In genomic region chr11:78079232-78080083, GRCh38 we compare ENCODE assay signal across 8 cellular contexts. TPM values are rescaled to one million over a fixed set of nuclear protein-coding genes. Genes with fewer than 3 reads are reported as not detected.
DNase-seq lines count a peak whose midpoint lies in the region; ATAC-seq and TF ChIP-seq lines count a peak whose summit lies in the region.

Gene NDUFC2, minus strand, starts transcription at chr11:78079862. Its CDS starts 118 bp downstream, at chr11:78079744.

- TF ChIP-seq POLR2A in esophagus squamous epithelium (IDR thresholded peaks at IDR 0.05), result peak in 2 of 4 donors; percentile 60 to 68

- H3K27me3 Mint-ChIP-seq in activated T-cell treated with anti-CD3 and anti-CD28 coated beads, Interleukin-2, amount 50 U/mL, for 72 hours (ENCODE audit: low read depth), result no peaks in the 10 kb centered on the region

- peaks cover 56% of the 10 kb centered on the region for H3K4me1 Mint-ChIP-seq in activated T-cell treated with anti-CD3 and anti-CD28 coated beads, Interleukin-2, amount 50 U/mL, for 72 hours (ENCODE audit: low read depth)

- H3K4me3 ChIP-seq in esophagus squamous epithelium (peak within 1 kb of the TSS; percentile 91 to 95 (median 94)), muscle layer of duodenum (ENCODE audit: low read depth in 1 of 2, low read length in 2 of 2) (peak within 1 kb of the TSS; percentile 97 to 100)

- H3K27me3 ChIP-seq in esophagus squamous epithelium, result no peaks in the 10 kb centered on the region
- H3K27me3 ChIP-seq in muscle layer of duodenum (ENCODE audit: low read depth, low read length), result no peaks in the 10 kb centered on the region

- DNase-seq in D341Med (ENCODE audit: low spot score) (peak; percentile 86), HuH-7 (ENCODE audit: low spot score) (peak; percentile 62), esophagus squamous epithelium (lab: John Stamatoyannopoulos, UW) (no peak)
- peak; percentile 73 to 81 for DNase-seq in activated T-cell treated with anti-CD3 and anti-CD28 coated beads, Interleukin-2, amount 50 U/mL, for 72 hours
- peak; percentile 45 for DNase-seq in stimulated activated CD8-positive, alpha-beta memory T cell treated with anti-CD3 and anti-CD28 coated beads, Interleukin-7, amount 100 ng/mL, for 24 hours (ENCODE audit: low read depth)

- no peaks in the 10 kb centered on the region for H3K9me3 ChIP-seq in esophagus squamous epithelium
- no peaks in the 10 kb centered on the region for H3K9me3 ChIP-seq in muscle layer of duodenum (ENCODE audit: control insufficient read depth in 1 of 2, low read length in 2 of 2)

- intact Hi-C loops in esophagus squamous epithelium (cut with DNase I), result no loop called here

- peaks cover 4 to 10% of the 10 kb centered on the region in 2 donors for H3K36me3 Mint-ChIP-seq in activated T-cell treated with anti-CD3 and anti-CD28 coated beads, Interleukin-2, amount 50 U/mL, for 72 hours (ENCODE audit: insufficient read depth in 2 of 2)

- H3K4me3 Mint-ChIP-seq in activated T-cell treated with anti-CD3 and anti-CD28 coated beads, Interleukin-2, amount 50 U/mL, for 72 hours, result peak within 1 kb of the TSS; percentile 89 to 91

- no peaks in the 10 kb centered on the region for H3K9me3 Mint-ChIP-seq in activated T-cell treated with anti-CD3 and anti-CD28 coated beads, Interleukin-2, amount 50 U/mL, for 72 hours

- peak within 1 kb of the TSS; percentile 78 for H3K27ac Mint-ChIP-seq in activated T-cell treated with anti-CD3 and anti-CD28 coated beads, Interleukin-2, amount 50 U/mL, for 72 hours

- H3K36me3 ChIP-seq in esophagus squamous epithelium (peaks cover 0 to 5% (median 0%) of the 10 kb centered on the region in 3 donors), muscle layer of duodenum (ENCODE audit: control insufficient read depth in 1 of 2, insufficient read depth in 2 of 2, low read length in 2 of 2) (no peaks in the 10 kb centered on the region)

- 0% methylated on average over 14 to 33 of the region's 68 CpGs for WGBS in esophagus squamous epithelium, 2 donors

- peaks cover 16 to 58% (median 20%) of the 10 kb centered on the region in 3 donors for H3K4me1 ChIP-seq in esophagus squamous epithelium
- peaks cover 8 to 46% of the 10 kb centered on the region in 2 donors for H3K4me1 ChIP-seq in muscle layer of duodenum (ENCODE audit: control insufficient read depth in 1 of 2, insufficient read depth in 2 of 2, low read length in 2 of 2)

- peak within 1 kb of the TSS; percentile 87 to 92 (median 88) for H3K27ac ChIP-seq in esophagus squamous epithelium
- peak within 1 kb of the TSS; percentile 90 for H3K27ac ChIP-seq in muscle layer of duodenum (ENCODE audit: low read length)

- peak; percentile 85 for ATAC-seq in GM21447 (IDR thresholded peaks at IDR 0.05; ENCODE audit: unreplicated experiment)
- ATAC-seq in activated T-cell treated with anti-CD3 and anti-CD28 coated beads, Interleukin-2, amount 50 U/mL, for 72 hours (replicated peaks in 1 of 2), result peak; percentile 84 to 90

- no peak for TF ChIP-seq CTCF in esophagus squamous epithelium (IDR thresholded peaks at IDR 0.05)

TF ChIP-seq in PFSK-1, 5 proteins besides CTCF, POLR2A, EP300 and RAD21:
- TF ChIP-seq, protein P1, sequence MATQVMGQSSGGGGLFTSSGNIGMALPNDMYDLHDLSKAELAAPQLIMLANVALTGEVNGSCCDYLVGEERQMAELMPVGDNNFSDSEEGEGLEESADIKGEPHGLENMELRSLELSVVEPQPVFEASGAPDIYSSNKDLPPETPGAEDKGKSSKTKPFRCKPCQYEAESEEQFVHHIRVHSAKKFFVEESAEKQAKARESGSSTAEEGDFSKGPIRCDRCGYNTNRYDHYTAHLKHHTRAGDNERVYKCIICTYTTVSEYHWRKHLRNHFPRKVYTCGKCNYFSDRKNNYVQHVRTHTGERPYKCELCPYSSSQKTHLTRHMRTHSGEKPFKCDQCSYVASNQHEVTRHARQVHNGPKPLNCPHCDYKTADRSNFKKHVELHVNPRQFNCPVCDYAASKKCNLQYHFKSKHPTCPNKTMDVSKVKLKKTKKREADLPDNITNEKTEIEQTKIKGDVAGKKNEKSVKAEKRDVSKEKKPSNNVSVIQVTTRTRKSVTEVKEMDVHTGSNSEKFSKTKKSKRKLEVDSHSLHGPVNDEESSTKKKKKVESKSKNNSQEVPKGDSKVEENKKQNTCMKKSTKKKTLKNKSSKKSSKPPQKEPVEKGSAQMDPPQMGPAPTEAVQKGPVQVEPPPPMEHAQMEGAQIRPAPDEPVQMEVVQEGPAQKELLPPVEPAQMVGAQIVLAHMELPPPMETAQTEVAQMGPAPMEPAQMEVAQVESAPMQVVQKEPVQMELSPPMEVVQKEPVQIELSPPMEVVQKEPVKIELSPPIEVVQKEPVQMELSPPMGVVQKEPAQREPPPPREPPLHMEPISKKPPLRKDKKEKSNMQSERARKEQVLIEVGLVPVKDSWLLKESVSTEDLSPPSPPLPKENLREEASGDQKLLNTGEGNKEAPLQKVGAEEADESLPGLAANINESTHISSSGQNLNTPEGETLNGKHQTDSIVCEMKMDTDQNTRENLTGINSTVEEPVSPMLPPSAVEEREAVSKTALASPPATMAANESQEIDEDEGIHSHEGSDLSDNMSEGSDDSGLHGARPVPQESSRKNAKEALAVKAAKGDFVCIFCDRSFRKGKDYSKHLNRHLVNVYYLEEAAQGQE (IDR thresholded peaks at IDR 0.05; ENCODE audit: insufficient read depth in 1 of 2, low read depth in 2 of 2, low read length in 2 of 2), result peak; percentile 62 to 75; a peak in 3 of 4 replicates
- peak; percentile 99 for TF ChIP-seq TAF1 (IDR thresholded peaks at IDR 0.05; ENCODE audit: borderline replicate concordance, insufficient read depth, low read length)
- peak; percentile 97; the same call in 1 of the 2 replicates for TF ChIP-seq POLR2AphosphoS5 (IDR thresholded peaks at IDR 0.05; ENCODE audit: low read depth, low read length)
- peak; percentile 98 for TF ChIP-seq FOXP2 (optimal IDR thresholded peaks at IDR 0.05; ENCODE audit: borderline replicate concordance, extremely low read depth, extremely low read length, insufficient read depth)
- TF ChIP-seq SIN3A (IDR thresholded peaks at IDR 0.05; ENCODE audit: borderline replicate concordance, insufficient read depth, low read length), result no peak; the same call in none of the 2 replicates

RNA-seq across cellular contexts. Expression of gene NDUFC2, which starts in this region (rescaled TPM):
- 166 TPM for polyA plus RNA-seq in PFSK-1 (2012; ENCODE audit: insufficient read length, low read depth)
- 100 to 1,000 TPM; 190 to 199 TPM for total RNA-seq in activated T-cell treated with anti-CD3 and anti-CD28 coated beads, Interleukin-2, amount 50 U/mL, for 72 hours
- 10 to 100 TPM; 67.8 to 86.3 (median 76.0) TPM for total RNA-seq in esophagus squamous epithelium
